Comparison of ENCODE assay signal across 9 cellular contexts in the genomic region with DNA sequence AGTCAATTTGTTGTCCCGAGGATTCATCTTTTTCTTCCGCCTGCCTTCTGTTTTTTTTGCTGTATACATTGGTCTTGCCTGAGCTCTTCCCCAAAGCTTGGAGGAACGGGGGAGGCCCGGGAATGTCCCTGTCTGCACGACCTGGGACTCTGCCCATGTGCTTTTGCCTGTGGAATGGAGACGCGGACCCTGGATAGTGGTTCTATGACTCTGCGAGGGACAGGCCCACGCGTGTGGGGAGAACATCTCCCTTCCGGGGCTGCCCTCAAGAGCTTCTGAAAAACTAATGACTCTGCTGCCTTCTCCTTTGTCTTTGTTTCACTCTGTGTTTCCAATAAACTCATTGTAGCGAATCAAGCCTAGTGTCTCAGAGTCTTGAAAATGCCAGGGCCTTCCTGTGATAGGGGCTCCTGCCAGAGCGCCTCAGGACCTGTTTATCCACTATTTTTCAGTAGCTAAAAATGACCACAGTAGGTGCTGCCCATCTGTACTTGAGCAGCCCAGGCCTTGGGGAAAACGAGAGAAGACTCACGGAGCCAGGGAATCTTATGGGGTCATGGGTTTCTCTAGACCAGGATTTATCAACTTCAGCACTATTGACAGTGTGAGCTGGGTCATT. TPM values are rescaled to one million over a fixed set of nuclear protein-coding genes. Genes with fewer than 3 reads are reported as not detected.
DNase-seq lines count a peak whose midpoint lies in the region; ATAC-seq and TF ChIP-seq lines count a peak whose summit lies in the region.
"Had no signal": no experiment of that assay in that cellular context is flagged by ENCODE, and none has a peak within 500 bp of the region (broad histone marks: within the 10 kb centered on the region; RNA-seq: fewer than 3 reads in every experiment).

No MANE protein-coding gene starts in this region.

- no peaks in the 10 kb centered on the region for H3K36me3 ChIP-seq in left lung

- ATAC-seq in left lung: no peak
- ATAC-seq in stimulated activated naive B cell treated with anti-CD40 and anti-IgM and Interleukin-4, amounts not matched to agents 10 μg/mL and 1 μg/mL and 100 μg/mL, for 72 hours (replicated peaks): no peak

- CTCF ChIA-PET in GM10248 (lab: Yijun Ruan, JAX): interaction anchor here (1.3 to 4.0 kb wide), 5 partner anchors 10 to 98 kb away, joined by 4 to 28 read pairs (median 18); no protein-coding TSS in a partner anchor

- H3K27me3 Mint-ChIP-seq in activated CD4-positive, alpha-beta T cell treated with anti-CD3 and anti-CD28 coated beads, Interleukin-2, amount 10 ng/mL, durations not matched to agents 24 days and 14 days: peaks cover 69% of the 10 kb centered on the region
- H3K27me3 Mint-ChIP-seq in stimulated activated naive B cell treated with anti-CD40 and anti-IgM and Interleukin-4, amounts not matched to agents 10 μg/mL and 1 μg/mL and 100 μg/mL, for 72 hours: peaks cover 69 to 82% of the 10 kb centered on the region in 2 donors

- no peak overlapping the region for H3K27ac Mint-ChIP-seq in activated CD4-positive, alpha-beta T cell treated with anti-CD3 and anti-CD28 coated beads, Interleukin-2, amount 10 ng/mL, durations not matched to agents 24 days and 14 days
- H3K27ac Mint-ChIP-seq in stimulated activated naive B cell treated with anti-CD40 and anti-IgM and Interleukin-4, amounts not matched to agents 10 μg/mL and 1 μg/mL and 100 μg/mL, for 72 hours: no peak overlapping the region

- H3K4me1 Mint-ChIP-seq in activated CD4-positive, alpha-beta T cell treated with anti-CD3 and anti-CD28 coated beads, Interleukin-2, amount 10 ng/mL, durations not matched to agents 24 days and 14 days: peaks cover 21% of the 10 kb centered on the region
- H3K4me1 Mint-ChIP-seq in stimulated activated naive B cell treated with anti-CD40 and anti-IgM and Interleukin-4, amounts not matched to agents 10 μg/mL and 1 μg/mL and 100 μg/mL, for 72 hours: peaks cover 5 to 18% of the 10 kb centered on the region in 2 donors

- DNase-seq in activated CD4-positive, alpha-beta T cell treated with anti-CD3 and anti-CD28 coated beads, Interleukin-2, amount 10 ng/mL, durations not matched to agents 24 days and 14 days: no peak
- DNase-seq in activated CD4-positive, alpha-beta T cell treated with anti-CD3 and anti-CD28 coated beads for 1 hour: no peak
- DNase-seq in astrocyte of the cerebellum (ENCODE audit: low read depth) (no peak), left lung (no peak), LoVo (ENCODE audit: low spot score) (no peak), GM10248 (ENCODE audit: extremely low spot score) (no peak)
- no peak for DNase-seq in stimulated activated naive B cell treated with anti-CD40 and anti-IgM and Interleukin-4, amounts not matched to agents 10 μg/mL and 1 μg/mL and 100 μg/mL, for 72 hours
- DNase-seq in stimulated activated CD4-positive, alpha-beta T cell treated with anti-CD3 and anti-CD28 coated beads, Interleukin-4, amount 100 ng/mL, for 24 hours: no peak
- DNase-seq: NCI-H1105 had no signal

- intact Hi-C loops in activated CD4-positive, alpha-beta T cell treated with anti-CD3 and anti-CD28 coated beads, Interleukin-2, amount 10 ng/mL, durations not matched to agents 24 days and 14 days (cut with micrococcal nuclease): no loop called here
- intact Hi-C loops in left lung (cut with DNase I): no loop called here

- peaks cover 11 to 87% of the 10 kb centered on the region in 2 donors for H3K27me3 ChIP-seq in left lung

- H3K36me3 Mint-ChIP-seq in activated CD4-positive, alpha-beta T cell treated with anti-CD3 and anti-CD28 coated beads, Interleukin-2, amount 10 ng/mL, durations not matched to agents 24 days and 14 days (ENCODE audit: low read depth): peaks cover 3% of the 10 kb centered on the region
- no peaks in the 10 kb centered on the region for H3K36me3 Mint-ChIP-seq in stimulated activated naive B cell treated with anti-CD40 and anti-IgM and Interleukin-4, amounts not matched to agents 10 μg/mL and 1 μg/mL and 100 μg/mL, for 72 hours

- TF ChIP-seq CTCF in astrocyte of the cerebellum (IDR thresholded peaks at IDR 0.05; ENCODE audit: low read depth, low read length, missing control alignments): no peak
- TF ChIP-seq CTCF in left lung (IDR thresholded peaks at IDR 0.05): no peak
- no peak for TF ChIP-seq CTCF in GM10248 (IDR thresholded peaks at IDR 0.05; ENCODE audit: control extremely low read depth, extremely low read depth, low read depth, missing control alignments)

- no peak overlapping the region for H3K27ac ChIP-seq in left lung

- H3K4me1 ChIP-seq in left lung: peaks cover 5 to 10% of the 10 kb centered on the region in 2 donors

- H3K4me3 ChIP-seq in astrocyte of the cerebellum (ENCODE audit: low read depth, low read length): peak overlapping the region; percentile 32
- peak overlapping the region; percentile 21 to 32 for H3K4me3 ChIP-seq in left lung

- no peaks in the 10 kb centered on the region for H3K9me3 ChIP-seq in left lung

- in situ Hi-C loops in astrocyte of the cerebellum (cut with HindIII; ENCODE audit: low sequenced_read_pairs): no loop called here

- POLR2A ChIA-PET in GM10248 (lab: Yijun Ruan, JAX): no interaction called here

- H3K9me3 Mint-ChIP-seq in activated CD4-positive, alpha-beta T cell treated with anti-CD3 and anti-CD28 coated beads, Interleukin-2, amount 10 ng/mL, durations not matched to agents 24 days and 14 days: no peaks in the 10 kb centered on the region
- H3K9me3 Mint-ChIP-seq in stimulated activated naive B cell treated with anti-CD40 and anti-IgM and Interleukin-4, amounts not matched to agents 10 μg/mL and 1 μg/mL and 100 μg/mL, for 72 hours: no peaks in the 10 kb centered on the region

- peak overlapping the region; percentile 73 for H3K4me3 Mint-ChIP-seq in activated CD4-positive, alpha-beta T cell treated with anti-CD3 and anti-CD28 coated beads, Interleukin-2, amount 10 ng/mL, durations not matched to agents 24 days and 14 days
- H3K4me3 Mint-ChIP-seq in stimulated activated naive B cell treated with anti-CD40 and anti-IgM and Interleukin-4, amounts not matched to agents 10 μg/mL and 1 μg/mL and 100 μg/mL, for 72 hours: peak overlapping the region; percentile 3 to 40

RNA-seq across cellular contexts. Expression of gene KRT83, which starts 12.3 kb away (rescaled TPM):
- not detected in 2 replicates for total RNA-seq in activated CD4-positive, alpha-beta T cell treated with anti-CD3 and anti-CD28 coated beads, Interleukin-2, amount 10 ng/mL, durations not matched to agents 24 days and 14 days
- not detected for total RNA-seq in left lung

RNA-seq across cellular contexts. Expression of gene KRT81, which starts 17.6 kb away (rescaled TPM):
- total RNA-seq in activated CD4-positive, alpha-beta T cell treated with anti-CD3 and anti-CD28 coated beads, Interleukin-2, amount 10 ng/mL, durations not matched to agents 24 days and 14 days: not detected in 2 replicates
- total RNA-seq in left lung: not detected

RNA-seq across cellular contexts. Expression of gene KRT86, which starts 34.5 kb away (rescaled TPM):
- total RNA-seq in activated CD4-positive, alpha-beta T cell treated with anti-CD3 and anti-CD28 coated beads, Interleukin-2, amount 10 ng/mL, durations not matched to agents 24 days and 14 days: 0.44 and 0.64 TPM in 2 replicates
- 1 to 10 TPM in 1 of 2 donors, under 1 TPM in 1; 0.97 to 1.7 TPM for total RNA-seq in left lung

RNA-seq across cellular contexts. Expression of gene KRT85, which starts 58.4 kb away (rescaled TPM):
- not detected in 2 replicates for total RNA-seq in activated CD4-positive, alpha-beta T cell treated with anti-CD3 and anti-CD28 coated beads, Interleukin-2, amount 10 ng/mL, durations not matched to agents 24 days and 14 days
- not detected for total RNA-seq in left lung
